Comparison of ENCODE assay signal across 9 cellular contexts in genomic region chr16:89924298-89924924, GRCh38. TPM values are rescaled to one million over a fixed set of nuclear protein-coding genes. Genes with fewer than 3 reads are reported as not detected.
DNase-seq lines count a peak whose midpoint lies in the region; ATAC-seq and TF ChIP-seq lines count a peak whose summit lies in the region.
"Had no signal": no experiment of that assay in that cellular context is flagged by ENCODE, and none has a peak within 500 bp of the region (broad histone marks: within the 10 kb centered on the region; RNA-seq: fewer than 3 reads in every experiment).

No MANE protein-coding gene starts in this region.

- no peak for TF ChIP-seq EP300 in esophagus muscularis mucosa (IDR thresholded peaks at IDR 0.05)

- DNase-seq in 8988T (peak; percentile 65), EL (peak; percentile 45), NCI-H748 (lab: John Stamatoyannopoulos, UW; ENCODE audit: unreplicated experiment) (peak; percentile 77), astrocyte of the cerebellum (ENCODE audit: low read depth) (no peak), left kidney (ENCODE audit: low read depth, low spot score) (peak; percentile 90), esophagus muscularis mucosa (ENCODE audit: extremely low spot score) (no peak)

- no peak for TF ChIP-seq POLR2A in esophagus muscularis mucosa (IDR thresholded peaks at IDR 0.05; ENCODE audit: low read depth)

- intact Hi-C loops in esophagus muscularis mucosa (cut with DNase I), result no loop called here

- H3K27ac ChIP-seq in esophagus muscularis mucosa (replicated peaks in 1 of 4), result no peak overlapping the region
- H3K27ac ChIP-seq: upper lobe of left lung had no signal

- H3K4me1 ChIP-seq in esophagus muscularis mucosa, result peaks cover 48 to 71% (median 56%) of the 10 kb centered on the region in 4 donors

- H3K9me3 ChIP-seq in esophagus muscularis mucosa, result no peaks in the 10 kb centered on the region
- H3K9me3 ChIP-seq: upper lobe of left lung had no signal

- peak overlapping the region; percentile 87 for H3K4me3 ChIP-seq in astrocyte of the cerebellum (ENCODE audit: low read depth, low read length)
- H3K4me3 ChIP-seq in esophagus muscularis mucosa, result peak overlapping the region in 1 of 4 donors; percentile 59

- ATAC-seq in HG02571 (IDR thresholded peaks at IDR 0.05; ENCODE audit: unreplicated experiment) (no peak), HG03432 (IDR thresholded peaks at IDR 0.05; ENCODE audit: unreplicated experiment) (no peak)

- H3K36me3 ChIP-seq in esophagus muscularis mucosa, result no peaks in the 10 kb centered on the region
- H3K36me3 ChIP-seq: upper lobe of left lung had no signal

- 6% methylated on average over 12 of the region's 14 CpGs for WGBS in esophagus muscularis mucosa

- peaks cover 6 to 98% (median 32%) of the 10 kb centered on the region in 4 donors for H3K27me3 ChIP-seq in esophagus muscularis mucosa

- TF ChIP-seq CTCF in astrocyte of the cerebellum (IDR thresholded peaks at IDR 0.05; ENCODE audit: low read depth, low read length, missing control alignments), result no peak
- no peak for TF ChIP-seq CTCF in esophagus muscularis mucosa (IDR thresholded peaks at IDR 0.05)

- in situ Hi-C loops in astrocyte of the cerebellum (cut with HindIII; ENCODE audit: low sequenced_read_pairs), result no loop called here

RNA-seq across cellular contexts. Expression of gene TUBB3, which starts 1.3 kb away (rescaled TPM):
- 10 to 100 TPM in 3 of 4 donors, 1 to 10 TPM in 1; 2.5 to 19.5 (median 12.9) TPM for total RNA-seq in esophagus muscularis mucosa

RNA-seq across cellular contexts. Expression of gene MC1R, which starts 5.7 kb away (rescaled TPM):
- 1 to 10 TPM; 2.0 to 5.0 (median 2.9) TPM for total RNA-seq in esophagus muscularis mucosa

RNA-seq across cellular contexts. Expression of gene DEF8, which starts 24.1 kb away (rescaled TPM):
- 100 to 1,000 TPM in 2 of 4 donors, 10 to 100 TPM in 2; 86.8 to 112 (median 99.4) TPM for total RNA-seq in esophagus muscularis mucosa

RNA-seq across cellular contexts. Expression of gene TCF25, which starts 51.0 kb away (rescaled TPM):
- total RNA-seq in esophagus muscularis mucosa, result 100 to 1,000 TPM; 126 to 151 (median 137) TPM

Comparison
In these comparisons a context has a peak if more than half of its experiments do, and no peak if none do; other contexts are left out.
1. DNase-seq: peak in 8988T (single experiment), EL (single experiment), NCI-H748 (single experiment) and left kidney (single experiment); none in astrocyte of the cerebellum (single experiment) and esophagus muscularis mucosa (single experiment).